ENCODE assay signal across 8 cellular contexts in the genomic region with DNA sequence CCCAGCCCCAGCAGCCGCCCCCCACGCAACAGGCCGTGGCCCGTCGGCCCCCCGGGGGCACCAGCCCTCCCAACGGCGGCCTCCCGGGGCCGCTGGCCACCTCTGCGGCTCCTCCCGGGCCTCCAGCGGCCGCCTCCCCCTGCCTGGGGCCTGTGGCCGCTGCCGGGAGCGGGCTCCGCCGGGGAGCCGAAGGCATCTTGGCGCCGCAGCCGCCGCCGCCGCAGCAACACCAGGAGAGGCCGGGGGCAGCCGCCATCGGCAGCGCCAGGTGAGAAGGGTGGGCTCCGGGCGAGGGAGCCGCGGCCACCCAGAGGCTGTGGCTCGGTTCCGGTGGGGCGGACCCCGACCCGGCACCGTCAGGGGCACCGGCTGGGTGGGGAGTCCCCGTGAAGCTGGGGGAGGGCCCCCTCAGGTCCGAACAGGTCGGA. TPM values are rescaled to one million over a fixed set of nuclear protein-coding genes. Genes with fewer than 3 reads are reported as not detected.
A peak's percentile ranks its signal among the peaks of the same experiment; 100 is the strongest.
DNase-seq lines count a peak whose midpoint lies in the region; ATAC-seq and TF ChIP-seq lines count a peak whose summit lies in the region.

No MANE protein-coding gene starts in this region.

- H3K27ac ChIP-seq in HUES64 (ENCODE audit: low read depth, low read length), result peak overlapping the region; percentile 99
- H3K27ac ChIP-seq in breast epithelium, result peak overlapping the region; percentile 99 to 100
- H3K27ac ChIP-seq in lower lobe of right lung, result peak overlapping the region; percentile 100
- H3K27ac ChIP-seq in vagina, result peak overlapping the region; percentile 99

- H3K4me3 ChIP-seq in HUES64 (ENCODE audit: low read length) (peak overlapping the region; percentile 93), breast epithelium (peak overlapping the region; percentile 99 to 100 (median 100)), lower lobe of right lung (peak overlapping the region; percentile 100), vagina (peak overlapping the region; percentile 99)

- no peaks in the 10 kb centered on the region for H3K27me3 ChIP-seq in HUES64 (ENCODE audit: insufficient read depth, low read length)
- no peaks in the 10 kb centered on the region for H3K27me3 ChIP-seq in breast epithelium
- H3K27me3 ChIP-seq in lower lobe of right lung (ENCODE audit: low read depth), result no peaks in the 10 kb centered on the region
- H3K27me3 ChIP-seq in vagina, result no peaks in the 10 kb centered on the region

- peaks cover 9% of the 10 kb centered on the region; the same call in 1 of the 2 replicates for H3K4me1 ChIP-seq in HUES64 (ENCODE audit: insufficient read depth, low read length)
- no peaks in the 10 kb centered on the region for H3K4me1 ChIP-seq in breast epithelium
- peaks cover 27% of the 10 kb centered on the region for H3K4me1 ChIP-seq in lower lobe of right lung
- peaks cover 24% of the 10 kb centered on the region for H3K4me1 ChIP-seq in vagina

- H3K9me3 ChIP-seq in HUES64 (ENCODE audit: insufficient read depth, low read depth, low read length), result no peaks in the 10 kb centered on the region
- H3K9me3 ChIP-seq in breast epithelium, result no peaks in the 10 kb centered on the region
- H3K9me3 ChIP-seq in lower lobe of right lung, result no peaks in the 10 kb centered on the region
- no peaks in the 10 kb centered on the region for H3K9me3 ChIP-seq in vagina

- ATAC-seq in lower lobe of right lung (peak; percentile 4 to 5), HG03108 (IDR thresholded peaks at IDR 0.05; ENCODE audit: unreplicated experiment) (no peak)

- WGBS in HUES64, result under 1% methylated on average over 44 of the region's 44 CpGs

- peak; percentile 33 for DNase-seq in NCI-H748 (lab: John Stamatoyannopoulos, UW; ENCODE audit: unreplicated experiment)
- DNase-seq in NCI-H748 treated with DMSO at 0.1 percent for 48 hours (lab: John Stamatoyannopoulos, UW), result no peak
- DNase-seq in breast epithelium (ENCODE audit: low spot score in 2 of 2), result no peak
- peak; percentile 59 for DNase-seq in lower lobe of right lung
- DNase-seq in vagina (ENCODE audit: extremely low spot score in 2 of 2), result no peak
- DNase-seq in NCI-H1092 treated with DMSO at 0.1 percent for 48 hours (lab: John Stamatoyannopoulos, UW), result no peak

- TF ChIP-seq CTCF in breast epithelium (IDR thresholded peaks at IDR 0.05) (no peak), lower lobe of right lung (IDR thresholded peaks at IDR 0.05) (no peak), vagina (IDR thresholded peaks at IDR 0.05) (no peak)

- intact Hi-C loops in breast epithelium (cut with DNase I; ENCODE audit: low total_unique reads) (no loop called here), lower lobe of right lung (cut with DNase I) (no loop called here), vagina (cut with DNase I) (no loop called here)

- H3K9ac ChIP-seq in HUES64 (ENCODE audit: low read depth, low read length), result peak overlapping the region; percentile 97

- TF ChIP-seq POLR2A in breast epithelium (IDR thresholded peaks at IDR 0.05), result no peak
- TF ChIP-seq POLR2A in vagina (IDR thresholded peaks at IDR 0.05), result no peak

- H3K36me3 ChIP-seq in HUES64 (ENCODE audit: insufficient read depth, low read length), result peaks cover 40% of the 10 kb centered on the region
- no peaks in the 10 kb centered on the region for H3K36me3 ChIP-seq in breast epithelium
- H3K36me3 ChIP-seq in lower lobe of right lung, result peaks cover 37% of the 10 kb centered on the region
- H3K36me3 ChIP-seq in vagina, result peaks cover 0 to 30% of the 10 kb centered on the region in 2 donors

RNA-seq across cellular contexts. Expression of a gene that starts 0.5 kb away (rescaled TPM):
- 149 TPM for polyA plus RNA-seq in HUES64 (2013, experiment 1 of 2)
- polyA plus RNA-seq in HUES64 (2013, experiment 2 of 2), result 160 TPM
- total RNA-seq in breast epithelium (10 to 100 TPM; 43.8 to 62.6 (median 58.1) TPM), lower lobe of right lung (145 TPM), vagina (76.4 TPM)

RNA-seq across cellular contexts. Expression of a gene that starts 22.8 kb away (rescaled TPM):
- 124 TPM for polyA plus RNA-seq in HUES64 (2013, experiment 1 of 2)
- 120 TPM for polyA plus RNA-seq in HUES64 (2013, experiment 2 of 2)
- total RNA-seq in breast epithelium (100 to 1,000 TPM in 1 of 3 donors, 10 to 100 TPM in 2; 97.9 to 103 (median 98.4) TPM), lower lobe of right lung (112 TPM), vagina (91.6 TPM)

RNA-seq across cellular contexts. Expression of a gene that starts 40.3 kb away (rescaled TPM):
- polyA plus RNA-seq in HUES64 (2013, experiment 1 of 2), result 21.0 TPM
- 24.9 TPM for polyA plus RNA-seq in HUES64 (2013, experiment 2 of 2)
- total RNA-seq in breast epithelium, result 10 to 100 TPM; 20.0 to 28.8 (median 23.6) TPM
- total RNA-seq in lower lobe of right lung, result 49.0 TPM
- total RNA-seq in vagina, result 28.7 TPM

RNA-seq across cellular contexts. Expression of a gene that starts 55.0 kb away (rescaled TPM):
- polyA plus RNA-seq in HUES64 (2013, experiment 1 of 2), result 1.2 TPM
- polyA plus RNA-seq in HUES64 (2013, experiment 2 of 2), result 1.1 TPM
- total RNA-seq in breast epithelium, result under 1 TPM; 0.15 to 0.48 (median 0.33) TPM
- total RNA-seq in lower lobe of right lung, result 0.38 TPM
- total RNA-seq in vagina, result not detected

Comparison
In these comparisons a context has a peak if more than half of its experiments do, and no peak if none do; other contexts are left out.
1. DNase-seq: peak in NCI-H748 (single experiment) and lower lobe of right lung (single experiment); none in NCI-H748 treated with DMSO at 0.1 percent for 48 hours (single experiment), breast epithelium (0 of 2), vagina (0 of 2) and NCI-H1092 treated with DMSO at 0.1 percent for 48 hours (single experiment).
2. Peak in every context shown above with its lines, with median percentiles within 50 percentile points of each other: H3K27ac ChIP-seq and H3K4me3 ChIP-seq.